ENCODE assay signal across 1 cellular context in the genomic region with DNA sequence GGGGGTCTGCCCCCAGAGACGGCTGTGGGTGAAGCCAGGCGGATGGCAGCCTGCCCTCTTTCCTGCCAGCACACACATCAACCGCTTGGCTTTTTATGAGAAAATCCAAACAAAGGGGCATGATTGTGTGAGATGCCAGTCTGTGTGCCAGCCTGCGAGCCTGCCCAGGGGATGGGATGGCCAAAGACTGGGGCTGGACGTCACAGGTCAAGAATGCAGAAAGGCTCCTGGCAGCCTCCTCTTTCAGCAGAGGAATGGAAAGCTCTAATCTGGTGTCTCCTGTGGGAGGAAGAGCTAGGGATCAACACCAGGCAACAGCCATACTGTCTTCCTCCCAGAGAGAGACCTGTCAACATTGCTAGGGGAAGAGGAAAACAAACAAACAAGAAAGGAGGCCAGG.
TF ChIP-seq lines count a peak whose summit lies in the region.

No MANE protein-coding gene starts in this region.

TF ChIP-seq in IMR-90, 13 proteins besides CTCF, POLR2A, EP300 and RAD21 (continued from another document):
- TF ChIP-seq FOS (IDR thresholded peaks at IDR 0.05; ENCODE audit: low read depth, low read length) = no peak
- TF ChIP-seq MAZ (IDR thresholded peaks at IDR 0.05; ENCODE audit: borderline replicate concordance, low read depth, low read length) = no peak
- TF ChIP-seq SMC3 (IDR thresholded peaks at IDR 0.05; ENCODE audit: low read depth, low read length) = no peak
- no peak for TF ChIP-seq RFX5 (IDR thresholded peaks at IDR 0.05; ENCODE audit: low read depth, low read length)
- TF ChIP-seq NFE2L2 (IDR thresholded peaks at IDR 0.05; ENCODE audit: low read depth, low read length) = no peak
- TF ChIP-seq, protein P1, sequence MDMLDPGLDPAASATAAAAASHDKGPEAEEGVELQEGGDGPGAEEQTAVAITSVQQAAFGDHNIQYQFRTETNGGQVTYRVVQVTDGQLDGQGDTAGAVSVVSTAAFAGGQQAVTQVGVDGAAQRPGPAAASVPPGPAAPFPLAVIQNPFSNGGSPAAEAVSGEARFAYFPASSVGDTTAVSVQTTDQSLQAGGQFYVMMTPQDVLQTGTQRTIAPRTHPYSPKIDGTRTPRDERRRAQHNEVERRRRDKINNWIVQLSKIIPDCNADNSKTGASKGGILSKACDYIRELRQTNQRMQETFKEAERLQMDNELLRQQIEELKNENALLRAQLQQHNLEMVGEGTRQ (IDR thresholded peaks at IDR 0.05; ENCODE audit: low read depth, low read length) = no peak
TF ChIP-seq in IMR-90: peak in this region for 0.
